ENCODE assay signal across 32 cellular contexts in the genomic region with DNA sequence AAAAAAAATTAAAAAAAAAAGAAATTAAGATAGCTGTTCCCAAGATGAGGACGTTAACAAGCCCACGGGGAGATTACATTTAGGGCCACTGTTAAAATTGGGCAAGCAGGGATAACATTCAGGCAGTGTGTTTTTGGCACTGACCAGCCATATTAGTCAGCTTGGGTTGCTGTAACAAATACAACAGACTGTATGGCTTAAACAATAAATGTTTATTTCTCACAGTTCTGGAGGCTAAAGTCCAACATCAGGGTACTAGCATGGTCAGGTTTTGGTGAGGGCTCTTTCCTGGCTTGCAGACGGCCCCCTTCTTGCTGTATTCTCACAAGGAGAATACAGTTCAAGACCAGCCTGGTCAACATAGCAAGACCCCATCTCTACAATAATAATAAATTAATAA.
"Had no signal": no experiment of that assay in that cellular context is flagged by ENCODE, and none has a peak within 500 bp of the region (broad histone marks: within the 10 kb centered on the region; RNA-seq: fewer than 3 reads in every experiment).

No MANE protein-coding gene starts in this region.

- H3K9me3 ChIP-seq: adrenal gland, body of pancreas, breast epithelium had no signal

- ATAC-seq: activated CD8-positive, alpha-beta T cell treated with anti-CD3 and anti-CD28 coated beads for 36 hours; activated naive CD4-positive, alpha-beta T cell treated with anti-CD3 and anti-CD28 coated beads, Interleukin-2, amount 50 U/mL, for 72 hours; activated T-cell treated with anti-CD3 and anti-CD28 coated beads, Interleukin-2, amount 50 U/mL, for 4 hours; activated T-cell treated with anti-CD3 and anti-CD28 coated beads, Interleukin-2, amount 50 U/mL, for 72 hours; activated T-helper 17 cell treated with anti-CD3 and anti-CD28 coated beads, Interleukin-2, amount 50 U/mL, for 72 hours; body of pancreas had no signal

- H3K4me3 ChIP-seq: adrenal gland, body of pancreas, breast epithelium had no signal

- H3K36me3 ChIP-seq: adrenal gland, brain microvascular endothelial cell, breast epithelium had no signal

- H3K27me3 ChIP-seq: adrenal gland, body of pancreas, brain microvascular endothelial cell, breast epithelium had no signal

- H3K4me1 ChIP-seq: breast epithelium had no signal

- H3K27ac ChIP-seq: adrenal gland, body of pancreas, brain microvascular endothelial cell, breast epithelium, VCaP had no signal

- DNase-seq: activated B cell treated with CpG ODN at 0.5 μM for 24 hours; activated CD4-positive, alpha-beta memory T cell treated with anti-CD3 and anti-CD28 coated beads for 36 hours; activated CD4-positive, alpha-beta T cell treated with anti-CD3 and anti-CD28 coated beads for 4 hours; activated CD4-positive, alpha-beta T cell treated with anti-CD3 and anti-CD28 coated beads, Interleukin-2, amount 10 ng/mL, durations not matched to agents 24 days and 14 days; activated CD4-positive, alpha-beta T cell treated with anti-CD3 and anti-CD28 coated beads, Interleukin-2, amount 50 U/mL, for 1 hour; activated CD4-positive, alpha-beta T cell treated with anti-CD3 and anti-CD28 coated beads, Interleukin-2, amount 50 U/mL, for 4 hours; activated CD4-positive, CD25-positive, alpha-beta regulatory T cell treated with anti-CD3 and anti-CD28 coated beads, Interleukin-2, amount 50 U/mL, for 72 hours; activated CD8-positive, alpha-beta memory T cell treated with anti-CD3 and anti-CD28 coated beads, Interleukin-2, amount 50 U/mL, for 4 hours; activated CD8-positive, alpha-beta T cell treated with anti-CD3 and anti-CD28 coated beads for 36 hours; activated effector memory CD4-positive, alpha-beta T cell treated with anti-CD3 and anti-CD28 coated beads, Interleukin-2, amount 50 U/mL, for 16 hours; activated gamma-delta T cell treated with Interleukin-2 at 50 U/mL for 16 hours; activated naive CD4-positive, alpha-beta T cell; activated naive CD4-positive, alpha-beta T cell treated with anti-CD3 and anti-CD28 coated beads for 36 hours; activated naive CD4-positive, alpha-beta T cell treated with anti-CD3 and anti-CD28 coated beads, Interleukin-2, amount 50 U/mL, for 16 hours; activated naive CD8-positive, alpha-beta T cell treated with anti-CD3 and anti-CD28 coated beads for 36 hours; activated T-cell treated with anti-CD3 and anti-CD28 coated beads for 4 hours; activated T-cell treated with anti-CD3 and anti-CD28 coated beads, Interleukin-2, amount 50 U/mL, for 1 hour; activated T-cell treated with anti-CD3 and anti-CD28 coated beads, Interleukin-2, amount 50 U/mL, for 4 hours; activated T-cell treated with anti-CD3 and anti-CD28 coated beads, Interleukin-2, amount 50 U/mL, for 72 hours; adrenal gland; amniotic stem cell; aorta; body of pancreas; brain microvascular endothelial cell; central memory CD4-positive, alpha-beta T cell; T-helper 1 cell; T-helper 2 cell; T-helper 9 cell had no signal
